Comparison of ENCODE assay signal across 22 cellular contexts in the genomic region with DNA sequence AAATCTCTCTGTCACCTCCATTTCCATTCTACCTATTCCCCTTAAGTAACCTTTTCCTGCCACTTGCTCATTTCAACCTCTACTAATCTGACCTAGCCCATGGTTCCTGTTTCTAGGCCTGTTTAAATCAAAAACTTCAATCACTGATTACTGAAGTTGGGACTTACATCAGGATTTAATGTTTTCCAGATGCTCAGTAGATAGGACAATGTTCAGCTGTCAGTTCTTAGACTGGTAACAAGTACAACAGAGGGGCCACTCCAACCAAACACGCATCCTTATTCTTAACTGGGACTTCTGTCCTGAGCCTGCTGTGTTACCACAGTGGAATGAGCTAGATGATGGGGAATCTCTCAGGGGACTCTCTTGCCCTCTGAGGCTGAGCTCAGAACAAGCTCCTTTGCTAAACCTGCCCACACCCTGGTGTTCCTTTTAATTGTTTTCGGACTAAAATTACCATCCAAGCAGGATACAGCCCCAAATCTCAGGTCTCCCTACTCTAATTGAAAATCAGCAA.
"Had no signal": no experiment of that assay in that cellular context is flagged by ENCODE, and none has a peak within 500 bp of the region (broad histone marks: within the 10 kb centered on the region; RNA-seq: fewer than 3 reads in every experiment).

No MANE protein-coding gene starts in this region.

- ATAC-seq: activated CD4-positive, CD25-positive, alpha-beta regulatory T cell treated with anti-CD3 and anti-CD28 coated beads, Interleukin-2, amount 50 U/mL, for 24 hours; activated CD8-positive, alpha-beta memory T cell treated with anti-CD3 and anti-CD28 coated beads, Interleukin-2, amount 10 ng/mL, durations not matched to agents 7 days and 5 days; foreskin keratinocyte; left lung; natural killer cell treated with Interleukin-12 subunit alpha and Interleukin-12 subunit beta and Interleukin-15 and Interleukin-18, amount 100 ng/mL, for 72 hours; stimulated activated naive CD8-positive, alpha-beta T cell treated with anti-CD3 and anti-CD28 coated beads, Interleukin-15, amount 100 ng/mL, for 72 hours had no signal

- DNase-seq: activated CD4-positive, alpha-beta memory T cell treated with anti-CD3 and anti-CD28 coated beads, Interleukin-2, amount 10 ng/mL, durations not matched to agents 7 days and 5 days; activated CD4-positive, alpha-beta T cell treated with anti-CD3 and anti-CD28 coated beads, Interleukin-2, amount 10 ng/mL, durations not matched to agents 24 days and 14 days; activated CD8-positive, alpha-beta memory T cell treated with anti-CD3 and anti-CD28 coated beads, Interleukin-2, amount 10 ng/mL, durations not matched to agents 7 days and 5 days; activated effector memory CD4-positive, alpha-beta T cell treated with anti-CD3 and anti-CD28 coated beads, Interleukin-2, amount 50 U/mL, for 16 hours; activated naive CD4-positive, alpha-beta T cell treated with anti-CD3 and anti-CD28 coated beads, Interleukin-2, amount 10 ng/mL, durations not matched to agents 7 days and 5 days; activated T-cell treated with anti-CD3 and anti-CD28 coated beads for 4 hours; effector memory CD4-positive, alpha-beta T cell; foreskin keratinocyte; hippocampal formation; kidney glomerular epithelial cell; left lung; ovary; stimulated activated CD4-positive, alpha-beta T cell treated with anti-CD3 and anti-CD28 coated beads, Interleukin-1b, Interleukin-23, amount 100 ng/mL, for 48 hours; stimulated activated naive CD8-positive, alpha-beta T cell treated with anti-CD3 and anti-CD28 coated beads, Interleukin-15, amount 100 ng/mL, for 72 hours; tibial artery had no signal

- H3K36me3 ChIP-seq: cardiac muscle cell, esophagus muscularis mucosa, left lung, neutrophil, ovary, prostate gland, tibial artery had no signal

- H3K9me3 ChIP-seq: neutrophil, ovary, prostate gland had no signal

- H3K4me1 ChIP-seq: foreskin keratinocyte, left lung, prostate gland, tibial artery had no signal

- FAIRE-seq: endothelial cell of umbilical vein had no signal

- H3K4me3 ChIP-seq: cardiac muscle cell, esophagus muscularis mucosa, left lung, ovary, prostate gland, tibial artery had no signal

- H3K27ac ChIP-seq: cardiac muscle cell, esophagus muscularis mucosa, foreskin keratinocyte, left lung, neutrophil, ovary, prostate gland, tibial artery had no signal

- H3K27me3 ChIP-seq: cardiac muscle cell, esophagus muscularis mucosa, foreskin keratinocyte, left lung, neutrophil, ovary, tibial artery had no signal
